ENCODE assay signal across 19 cellular contexts in genomic region chr5:149313151-149313841, GRCh38. TPM values are rescaled to one million over a fixed set of nuclear protein-coding genes. Genes with fewer than 3 reads are reported as not detected.
"Had no signal": no experiment of that assay in that cellular context is flagged by ENCODE, and none has a peak within 500 bp of the region (broad histone marks: within the 10 kb centered on the region; RNA-seq: fewer than 3 reads in every experiment).

No MANE protein-coding gene starts in this region.

- H2AFZ ChIP-seq: neural progenitor cell, parathyroid adenoma had no signal

- H3K36me3 ChIP-seq: esophagus squamous epithelium, neural progenitor cell, thyroid gland had no signal

- H3K27me3 Mint-ChIP-seq: activated CD4-positive, alpha-beta T cell treated with anti-CD3 and anti-CD28 coated beads, Interleukin-2, amount 10 ng/mL, durations not matched to agents 7 days and 5 days; activated naive CD8-positive, alpha-beta T cell; stimulated activated naive B cell treated with anti-CD40 and anti-IgM and Interleukin-4, amounts not matched to agents 10 μg/mL and 1 μg/mL and 100 μg/mL, for 72 hours had no signal

- H3K79me2 ChIP-seq: parathyroid adenoma had no signal

- H3K27ac Mint-ChIP-seq: activated CD4-positive, alpha-beta T cell treated with anti-CD3 and anti-CD28 coated beads, Interleukin-2, amount 10 ng/mL, durations not matched to agents 7 days and 5 days; activated naive CD8-positive, alpha-beta T cell; mesothelial cell of epicardium; neural progenitor cell; stimulated activated naive B cell treated with anti-CD40 and anti-IgM and Interleukin-4, amounts not matched to agents 10 μg/mL and 1 μg/mL and 100 μg/mL, for 72 hours had no signal

- ATAC-seq: stimulated activated naive B cell treated with anti-CD40 and anti-IgM and Interleukin-4, amounts not matched to agents 10 μg/mL and 1 μg/mL and 100 μg/mL, for 72 hours had no signal

- H3K4me3 ChIP-seq: coronary artery, esophagus squamous epithelium, lung, neural progenitor cell, skin epidermis, thyroid gland had no signal

- H3K27me3 ChIP-seq: esophagus squamous epithelium, neural progenitor cell, thyroid gland had no signal

- DNase-seq: activated CD4-positive, alpha-beta T cell treated with anti-CD3 and anti-CD28 coated beads, Interleukin-2, amount 10 ng/mL, durations not matched to agents 7 days and 5 days; activated CD8-positive, alpha-beta memory T cell treated with anti-CD3 and anti-CD28 coated beads, Interleukin-2, amount 50 U/mL, for 48 hours; activated gamma-delta T cell treated with Interleukin-2 at 50 U/mL for 16 hours; amniotic stem cell; caudate nucleus; esophagus squamous epithelium; glutamatergic neuron; stimulated activated CD4-positive, alpha-beta T cell treated with anti-CD3 and anti-CD28 coated beads, Interleukin-15, amount 100 ng/mL, for 24 hours; stimulated activated CD4-positive, alpha-beta T cell treated with anti-CD3 and anti-CD28 coated beads, Interleukin-4, amount 100 ng/mL, for 1 hour; stimulated activated naive B cell treated with anti-CD40 and anti-IgM and Interleukin-4, amounts not matched to agents 10 μg/mL and 1 μg/mL and 100 μg/mL, for 72 hours; T-helper 9 cell; thyroid gland had no signal

- H3K27ac ChIP-seq: coronary artery, esophagus squamous epithelium, neural progenitor cell, parathyroid adenoma, skin epidermis, thyroid gland had no signal

- H3K4me3 Mint-ChIP-seq: activated CD4-positive, alpha-beta T cell treated with anti-CD3 and anti-CD28 coated beads, Interleukin-2, amount 10 ng/mL, durations not matched to agents 7 days and 5 days; activated naive CD8-positive, alpha-beta T cell; mesothelial cell of epicardium; neural progenitor cell; stimulated activated naive B cell treated with anti-CD40 and anti-IgM and Interleukin-4, amounts not matched to agents 10 μg/mL and 1 μg/mL and 100 μg/mL, for 72 hours had no signal

- H3K4me2 ChIP-seq: neural progenitor cell had no signal

- H3K9me3 Mint-ChIP-seq: activated CD4-positive, alpha-beta T cell treated with anti-CD3 and anti-CD28 coated beads, Interleukin-2, amount 10 ng/mL, durations not matched to agents 7 days and 5 days; mesothelial cell of epicardium; neural progenitor cell; stimulated activated naive B cell treated with anti-CD40 and anti-IgM and Interleukin-4, amounts not matched to agents 10 μg/mL and 1 μg/mL and 100 μg/mL, for 72 hours had no signal

- H3K4me1 ChIP-seq: esophagus squamous epithelium, neural progenitor cell had no signal

- H3K36me3 Mint-ChIP-seq: activated naive CD8-positive, alpha-beta T cell; mesothelial cell of epicardium; neural progenitor cell; stimulated activated naive B cell treated with anti-CD40 and anti-IgM and Interleukin-4, amounts not matched to agents 10 μg/mL and 1 μg/mL and 100 μg/mL, for 72 hours had no signal

- H3K4me1 Mint-ChIP-seq: stimulated activated naive B cell treated with anti-CD40 and anti-IgM and Interleukin-4, amounts not matched to agents 10 μg/mL and 1 μg/mL and 100 μg/mL, for 72 hours had no signal

- H3K9me3 ChIP-seq: esophagus squamous epithelium, thyroid gland had no signal

RNA-seq across cellular contexts. Expression of gene AFAP1L1, which starts 41.6 kb away (rescaled TPM):
- total RNA-seq: activated CD4-positive, alpha-beta T cell treated with anti-CD3 and anti-CD28 coated beads, Interleukin-2, amount 10 ng/mL, durations not matched to agents 7 days and 5 days had no signal
